ENCODE assay signal across 2 cellular contexts in genomic region chr10:27614776-27615175, GRCh38.
TF ChIP-seq lines count a peak whose summit lies in the region.

No MANE protein-coding gene starts in this region.

TF ChIP-seq in IMR-90, 13 proteins besides CTCF, POLR2A, EP300 and RAD21 (continued from another document):
- TF ChIP-seq ELK1 (IDR thresholded peaks at IDR 0.05; ENCODE audit: borderline replicate concordance, low read depth, low read length) (no peak), BHLHE40 (IDR thresholded peaks at IDR 0.05; ENCODE audit: low read depth, low read length) (no peak), CEBPB (IDR thresholded peaks at IDR 0.05; ENCODE audit: low read depth, low read length) (no peak), CHD1 (IDR thresholded peaks at IDR 0.05; ENCODE audit: low read depth, low read length) (no peak), MXI1 (IDR thresholded peaks at IDR 0.05; ENCODE audit: borderline replicate concordance, low read depth, low read length) (no peak), USF2 (IDR thresholded peaks at IDR 0.05; ENCODE audit: low read depth, low read length) (no peak), MAFK (IDR thresholded peaks at IDR 0.05; ENCODE audit: low read depth, low read length) (no peak)

TF ChIP-seq in WTC11, 78 proteins besides CTCF, POLR2A, EP300 and RAD21 (continued from another document):
- TF ChIP-seq ZNF532 (CRISPR knock-in tag; IDR thresholded peaks at IDR 0.05; ENCODE audit: borderline replicate concordance): no peak
- no peak for TF ChIP-seq E2F4 (CRISPR knock-in tag; IDR thresholded peaks at IDR 0.05; ENCODE audit: borderline replicate concordance, low read depth)
- no peak for TF ChIP-seq RORB (CRISPR knock-in tag; IDR thresholded peaks at IDR 0.05)
- no peak for TF ChIP-seq NR2C2 (CRISPR knock-in tag; IDR thresholded peaks at IDR 0.05)
- no peak for TF ChIP-seq ZNF512 (CRISPR knock-in tag; IDR thresholded peaks at IDR 0.05; ENCODE audit: borderline replicate concordance)
- TF ChIP-seq NFE2L1 (CRISPR knock-in tag; IDR thresholded peaks at IDR 0.05): no peak
- no peak for TF ChIP-seq ZBTB21 (CRISPR knock-in tag; IDR thresholded peaks at IDR 0.05; ENCODE audit: borderline replicate concordance)
- no peak for TF ChIP-seq USF2 (CRISPR knock-in tag; IDR thresholded peaks at IDR 0.05)
- TF ChIP-seq ZNF281 (CRISPR knock-in tag; IDR thresholded peaks at IDR 0.05): no peak
- no peak for TF ChIP-seq ZNF416 (CRISPR knock-in tag; IDR thresholded peaks at IDR 0.05)
- no peak for TF ChIP-seq SP1 (CRISPR knock-in tag; conservative IDR thresholded peaks at IDR 0.05)
- no peak for TF ChIP-seq ESRRA (CRISPR knock-in tag; IDR thresholded peaks at IDR 0.05; ENCODE audit: borderline replicate concordance)
